ENCODE assay signal across 9 cellular contexts in genomic region chr6:136788069-136788902, GRCh38. TPM values are rescaled to one million over a fixed set of nuclear protein-coding genes. Genes with fewer than 3 reads are reported as not detected.
DNase-seq lines count a peak whose midpoint lies in the region; ATAC-seq and TF ChIP-seq lines count a peak whose summit lies in the region.
"Had no signal": no experiment of that assay in that cellular context is flagged by ENCODE, and none has a peak within 500 bp of the region (broad histone marks: within the 10 kb centered on the region; RNA-seq: fewer than 3 reads in every experiment).

No MANE protein-coding gene starts in this region.

- H3K4me1 Mint-ChIP-seq in activated CD8-positive, alpha-beta memory T cell treated with anti-CD3 and anti-CD28 coated beads, Interleukin-2, amount 10 ng/mL, durations not matched to agents 7 days and 5 days: peaks cover 67% of the 10 kb centered on the region

- no peaks in the 10 kb centered on the region for H3K9me3 ChIP-seq in thoracic aorta
- H3K9me3 ChIP-seq: psoas muscle had no signal

- CTCF ChIA-PET in activated CD8-positive, alpha-beta memory T cell treated with anti-CD3 and anti-CD28 coated beads, Interleukin-2, amount 10 ng/mL, durations not matched to agents 7 days and 5 days (lab: Charles Lee): interaction anchor here (1.6 to 12.0 kb wide), 3 partner anchors 15 to 143 kb away, joined by 5 to 424 read pairs (median 102); no protein-coding TSS in a partner anchor

- no peaks in the 10 kb centered on the region for H3K27me3 ChIP-seq in thoracic aorta (replicated peaks; ENCODE audit: insufficient read depth)

- H3K36me3 Mint-ChIP-seq in activated CD8-positive, alpha-beta memory T cell treated with anti-CD3 and anti-CD28 coated beads, Interleukin-2, amount 10 ng/mL, durations not matched to agents 7 days and 5 days: peaks cover 34% of the 10 kb centered on the region

- no peak for ATAC-seq in activated CD8-positive, alpha-beta memory T cell treated with anti-CD3 and anti-CD28 coated beads, Interleukin-2, amount 10 ng/mL, durations not matched to agents 7 days and 5 days
- ATAC-seq in SK-N-SH treated with all-trans-retinoic acid at 6 μM for 48 hours (no peak), thoracic aorta (ENCODE audit: insufficient number of reproducible peaks, low FRiP score, low read depth) (no peak)
- ATAC-seq: psoas muscle had no signal

- H3K27ac Mint-ChIP-seq in activated CD8-positive, alpha-beta memory T cell treated with anti-CD3 and anti-CD28 coated beads, Interleukin-2, amount 10 ng/mL, durations not matched to agents 7 days and 5 days: peak overlapping the region; percentile 88

- no peaks in the 10 kb centered on the region for H3K36me3 ChIP-seq in thoracic aorta

- H3K4me3 ChIP-seq in epithelial cell of esophagus (ENCODE audit: low read length) (no peak overlapping the region), thoracic aorta (peak overlapping the region; percentile 87)

- H3K27ac ChIP-seq in thoracic aorta: peak overlapping the region; percentile 97 to 98
- H3K27ac ChIP-seq: psoas muscle had no signal

- no peaks in the 10 kb centered on the region for H3K9me3 Mint-ChIP-seq in activated CD8-positive, alpha-beta memory T cell treated with anti-CD3 and anti-CD28 coated beads, Interleukin-2, amount 10 ng/mL, durations not matched to agents 7 days and 5 days (ENCODE audit: low read depth)

- H3K4me3 Mint-ChIP-seq in activated CD8-positive, alpha-beta memory T cell treated with anti-CD3 and anti-CD28 coated beads, Interleukin-2, amount 10 ng/mL, durations not matched to agents 7 days and 5 days: peak overlapping the region; percentile 68

- TF ChIP-seq CTCF in epithelial cell of esophagus (IDR thresholded peaks at IDR 0.05; ENCODE audit: insufficient read depth, low read depth, low read length, missing control alignments) (no peak), thoracic aorta (IDR thresholded peaks at IDR 0.05) (no peak)

- H3K4me1 ChIP-seq in thoracic aorta (ENCODE audit: control insufficient read depth in 1 of 2, low read depth in 2 of 2): peaks cover 46 to 64% of the 10 kb centered on the region in 2 donors

- no peak for DNase-seq in activated CD8-positive, alpha-beta memory T cell treated with anti-CD3 and anti-CD28 coated beads, Interleukin-2, amount 10 ng/mL, durations not matched to agents 7 days and 5 days
- no peak for DNase-seq in activated CD8-positive, alpha-beta memory T cell treated with anti-CD3 and anti-CD28 coated beads, Interleukin-2, amount 50 U/mL, for 48 hours
- DNase-seq in epithelial cell of esophagus (ENCODE audit: low read depth): peak; percentile 77
- no peak for DNase-seq in thoracic aorta (ENCODE audit: low spot score)
- no peak for DNase-seq in DMS 273 (lab: John Stamatoyannopoulos, UW; ENCODE audit: unreplicated experiment)
- no peak for DNase-seq in NCI-H146 treated with DMSO at 0.1 percent for 48 hours (lab: John Stamatoyannopoulos, UW; ENCODE audit: unreplicated experiment)
- DNase-seq in T-helper 9 cell: no peak
- DNase-seq: psoas muscle had no signal

- no peaks in the 10 kb centered on the region for H3K27me3 Mint-ChIP-seq in activated CD8-positive, alpha-beta memory T cell treated with anti-CD3 and anti-CD28 coated beads, Interleukin-2, amount 10 ng/mL, durations not matched to agents 7 days and 5 days

TF ChIP-seq in SK-N-SH treated with all-trans-retinoic acid at 6 μM for 48 hours, 23 proteins besides CTCF, POLR2A, EP300 and RAD21:
- TF ChIP-seq TCF4 (CRISPR knock-in tag; IDR thresholded peaks at IDR 0.05; ENCODE audit: borderline replicate concordance): no peak
- TF ChIP-seq GLIS3 (CRISPR knock-in tag; IDR thresholded peaks at IDR 0.05): no peak
- TF ChIP-seq ISL1 (CRISPR knock-in tag; IDR thresholded peaks at IDR 0.05): 0 out of 2 replicates have a peak, but pooled peaks have one; percentile 34
- no peak for TF ChIP-seq CSDC2 (CRISPR knock-in tag; IDR thresholded peaks at IDR 0.05)
- TF ChIP-seq TSHZ2 (CRISPR knock-in tag; IDR thresholded peaks at IDR 0.05): no peak
- no peak for TF ChIP-seq SNAI2 (CRISPR knock-in tag; IDR thresholded peaks at IDR 0.05)

RNA-seq across cellular contexts. Expression of gene MAP3K5, which starts 4.0 kb away (rescaled TPM):
- total RNA-seq in activated CD8-positive, alpha-beta memory T cell treated with anti-CD3 and anti-CD28 coated beads, Interleukin-2, amount 10 ng/mL, durations not matched to agents 7 days and 5 days: 10 to 100 TPM; 18.3 to 21.7 TPM
- total RNA-seq in thoracic aorta: 100 to 1,000 TPM in 1 of 2 donors, 10 to 100 TPM in 1; 73.6 to 101 TPM

RNA-seq across cellular contexts. Expression of gene PEX7, which starts 34.1 kb away (rescaled TPM):
- 1 to 10 TPM; 3.5 TPM for total RNA-seq in activated CD8-positive, alpha-beta memory T cell treated with anti-CD3 and anti-CD28 coated beads, Interleukin-2, amount 10 ng/mL, durations not matched to agents 7 days and 5 days
- total RNA-seq in thoracic aorta: 1 to 10 TPM; 7.6 TPM
